ENCODE assay signal across 14 cellular contexts in genomic region chr10:49500420-49500819, GRCh38. TPM values are rescaled to one million over a fixed set of nuclear protein-coding genes. Genes with fewer than 3 reads are reported as not detected.
DNase-seq lines count a peak whose midpoint lies in the region; ATAC-seq and TF ChIP-seq lines count a peak whose summit lies in the region.
"Had no signal": no experiment of that assay in that cellular context is flagged by ENCODE, and none has a peak within 500 bp of the region (broad histone marks: within the 10 kb centered on the region; RNA-seq: fewer than 3 reads in every experiment).

No MANE protein-coding gene starts in this region.

- H3K27ac ChIP-seq in right atrium auricular region (no peak overlapping the region), ovary (no peak overlapping the region)
- H3K27ac ChIP-seq: SK-N-MC had no signal

- H3K27me3 ChIP-seq in right atrium auricular region = no peaks in the 10 kb centered on the region
- no peaks in the 10 kb centered on the region for H3K27me3 ChIP-seq in ovary

- TF ChIP-seq POLR2A in ovary (IDR thresholded peaks at IDR 0.05) = no peak

- peaks cover 13% of the 10 kb centered on the region for H3K36me3 Mint-ChIP-seq in natural killer cell
- peaks cover 41% of the 10 kb centered on the region for H3K36me3 Mint-ChIP-seq in activated T-cell treated with anti-CD3 and anti-CD28 coated beads, Interleukin-2, amount 50 U/mL, for 24 hours (ENCODE audit: low read depth)

- H3K9me3 ChIP-seq in right atrium auricular region = no peaks in the 10 kb centered on the region
- no peaks in the 10 kb centered on the region for H3K9me3 ChIP-seq in ovary

- H3K36me3 ChIP-seq in right atrium auricular region = peaks cover 5% of the 10 kb centered on the region
- H3K36me3 ChIP-seq in ovary = no peaks in the 10 kb centered on the region

- no peak for TF ChIP-seq EP300 in ovary (IDR thresholded peaks at IDR 0.05)

- WGBS in ovary, 3 donors = 61 to 76% (median 71%) methylated on average over 1 of the region's 1 CpG

- no peak overlapping the region for H3K4me3 Mint-ChIP-seq in natural killer cell
- no peak overlapping the region for H3K4me3 Mint-ChIP-seq in activated T-cell treated with anti-CD3 and anti-CD28 coated beads, Interleukin-2, amount 50 U/mL, for 24 hours
- H3K4me3 Mint-ChIP-seq: activated naive CD8-positive, alpha-beta T cell treated with anti-CD3 and anti-CD28 coated beads, Interleukin-2, amount 10 ng/mL, durations not matched to agents 7 days and 5 days; CD8-positive, alpha-beta T cell; H9 had no signal

- no peak overlapping the region for H3K27ac Mint-ChIP-seq in natural killer cell
- no peak overlapping the region for H3K27ac Mint-ChIP-seq in activated T-cell treated with anti-CD3 and anti-CD28 coated beads, Interleukin-2, amount 50 U/mL, for 24 hours
- H3K27ac Mint-ChIP-seq: activated naive CD8-positive, alpha-beta T cell treated with anti-CD3 and anti-CD28 coated beads, Interleukin-2, amount 10 ng/mL, durations not matched to agents 7 days and 5 days; CD8-positive, alpha-beta T cell; H9 had no signal

- H3K27me3 Mint-ChIP-seq in natural killer cell (ENCODE audit: low read depth in 2 of 2) = no peaks in the 10 kb centered on the region
- H3K27me3 Mint-ChIP-seq in activated T-cell treated with anti-CD3 and anti-CD28 coated beads, Interleukin-2, amount 50 U/mL, for 24 hours = no peaks in the 10 kb centered on the region
- H3K27me3 Mint-ChIP-seq: activated naive CD8-positive, alpha-beta T cell treated with anti-CD3 and anti-CD28 coated beads, Interleukin-2, amount 10 ng/mL, durations not matched to agents 7 days and 5 days had no signal

- DNase-seq in left ventricle myocardium superior (no peak), right atrium auricular region (ENCODE audit: low spot score) (no peak), NCI-H2196 (lab: John Stamatoyannopoulos, UW; ENCODE audit: unreplicated experiment) (peak; percentile 58), fibroblast of gingiva (ENCODE audit: low read depth) (peak; percentile 28), foreskin melanocyte (no peak), ovary (no peak), natural killer cell (no peak)
- DNase-seq in activated T-cell treated with anti-CD3 and anti-CD28 coated beads, Interleukin-2, amount 50 U/mL, for 24 hours = no peak
- DNase-seq: ACHN; activated CD4-positive, alpha-beta T cell treated with anti-CD3 and anti-CD28 coated beads, Interleukin-2, amount 50 U/mL, for 4 hours; activated naive CD8-positive, alpha-beta T cell treated with anti-CD3 and anti-CD28 coated beads, Interleukin-2, amount 10 ng/mL, durations not matched to agents 7 days and 5 days; CD8-positive, alpha-beta T cell; H9 had no signal

- H3K4me1 ChIP-seq in right atrium auricular region (no peaks in the 10 kb centered on the region), ovary (ENCODE audit: insufficient read depth) (no peaks in the 10 kb centered on the region)

- intact Hi-C loops in left ventricle myocardium superior (cut with micrococcal nuclease) = no loop called here
- intact Hi-C loops in ovary (cut with DNase I) = no loop called here
- intact Hi-C loops in natural killer cell (cut with micrococcal nuclease) = no loop called here

- H3K9me3 Mint-ChIP-seq in natural killer cell = no peaks in the 10 kb centered on the region
- no peaks in the 10 kb centered on the region for H3K9me3 Mint-ChIP-seq in activated T-cell treated with anti-CD3 and anti-CD28 coated beads, Interleukin-2, amount 50 U/mL, for 24 hours
- H3K9me3 Mint-ChIP-seq: activated naive CD8-positive, alpha-beta T cell treated with anti-CD3 and anti-CD28 coated beads, Interleukin-2, amount 10 ng/mL, durations not matched to agents 7 days and 5 days; CD8-positive, alpha-beta T cell; H9 had no signal

- peaks cover 4 to 16% of the 10 kb centered on the region in 2 donors for H3K4me1 Mint-ChIP-seq in natural killer cell
- H3K4me1 Mint-ChIP-seq in activated T-cell treated with anti-CD3 and anti-CD28 coated beads, Interleukin-2, amount 50 U/mL, for 24 hours (ENCODE audit: low read depth) = no peaks in the 10 kb centered on the region

- no peak for TF ChIP-seq CTCF in right atrium auricular region (IDR thresholded peaks at IDR 0.05)
- no peak for TF ChIP-seq CTCF in ovary (IDR thresholded peaks at IDR 0.05)
- no peak for TF ChIP-seq CTCF in natural killer cell (IDR thresholded peaks at IDR 0.05)

- peak; percentile 78 for ATAC-seq in left ventricle myocardium superior
- ATAC-seq in natural killer cell = no peak
- ATAC-seq: CD8-positive, alpha-beta T cell had no signal

- no peak overlapping the region for H3K4me3 ChIP-seq in right atrium auricular region
- H3K4me3 ChIP-seq in ovary = no peak overlapping the region
- H3K4me3 ChIP-seq: SK-N-MC had no signal

RNA-seq across cellular contexts. Expression of gene ERCC6, which starts 38.5 kb away (rescaled TPM):
- total RNA-seq in left ventricle myocardium superior = 25.1 TPM
- 10 to 100 TPM; 11.5 to 12.0 TPM for total RNA-seq in right atrium auricular region
- total RNA-seq in ovary = 10 to 100 TPM in 6 of 7 donors, 1 to 10 TPM in 1; 7.1 to 24.1 (median 20.6) TPM
- polyA plus RNA-seq in ovary = 1 to 10 TPM; 6.8 to 9.7 TPM
- total RNA-seq in natural killer cell = 10 to 100 TPM; 36.4 to 54.6 (median 52.6) TPM

Comparison
In these comparisons a context has a peak if more than half of its experiments do, and no peak if none do; other contexts are left out.
1. DNase-seq: peak in NCI-H2196 (single experiment) and fibroblast of gingiva (single experiment); none in left ventricle myocardium superior (single experiment), right atrium auricular region (single experiment), foreskin melanocyte (single experiment), ovary (0 of 5), natural killer cell (single experiment) and activated T-cell treated with anti-CD3 and anti-CD28 coated beads, Interleukin-2, amount 50 U/mL, for 24 hours (single experiment).